In genomic region chr16:17271687-17272086, GRCh38 we compare ENCODE assay signal across 14 cellular contexts.
A peak's percentile ranks its signal among the peaks of the same experiment; 100 is the strongest.
DNase-seq lines count a peak whose midpoint lies in the region; ATAC-seq and TF ChIP-seq lines count a peak whose summit lies in the region.
"Had no signal": no experiment of that assay in that cellular context is flagged by ENCODE, and none has a peak within 500 bp of the region (broad histone marks: within the 10 kb centered on the region; RNA-seq: fewer than 3 reads in every experiment).

No MANE protein-coding gene starts in this region.

- in situ Hi-C loops in GM23248 (cut with MboI), result loop anchor here (10.0 to 25.0 kb wide), 2 partner anchors 109 to 193 kb away; no protein-coding TSS in a partner anchor

- no peaks in the 10 kb centered on the region for H3K9me3 Mint-ChIP-seq in natural killer cell treated with Interleukin-12 subunit alpha and Interleukin-12 subunit beta and Interleukin-15 and Interleukin-18, amount 100 ng/mL, for 72 hours
- no peaks in the 10 kb centered on the region for H3K9me3 Mint-ChIP-seq in endothelial cell (ENCODE audit: unreplicated experiment)
- H3K9me3 Mint-ChIP-seq in activated CD4-positive, alpha-beta memory T cell treated with anti-CD3 and anti-CD28 coated beads for 36 hours, result no peaks in the 10 kb centered on the region
- H3K9me3 Mint-ChIP-seq: CD4-positive, alpha-beta memory T cell had no signal

- peaks cover 22% of the 10 kb centered on the region for H3F3A ChIP-seq in GM23248 (ENCODE audit: insufficient read depth)

- H3K4me2 ChIP-seq in GM23248 (ENCODE audit: unreplicated experiment), result no peak overlapping the region

- no peaks in the 10 kb centered on the region for H3K36me3 Mint-ChIP-seq in natural killer cell treated with Interleukin-12 subunit alpha and Interleukin-12 subunit beta and Interleukin-15 and Interleukin-18, amount 100 ng/mL, for 72 hours
- no peaks in the 10 kb centered on the region for H3K36me3 Mint-ChIP-seq in endothelial cell (ENCODE audit: low read depth, unreplicated experiment)
- H3K36me3 Mint-ChIP-seq in activated CD4-positive, alpha-beta memory T cell treated with anti-CD3 and anti-CD28 coated beads for 36 hours, result no peaks in the 10 kb centered on the region

- no peaks in the 10 kb centered on the region for H3K27me3 Mint-ChIP-seq in natural killer cell treated with Interleukin-12 subunit alpha and Interleukin-12 subunit beta and Interleukin-15 and Interleukin-18, amount 100 ng/mL, for 72 hours
- H3K27me3 Mint-ChIP-seq in endothelial cell (ENCODE audit: unreplicated experiment), result peaks cover 6% of the 10 kb centered on the region
- H3K27me3 Mint-ChIP-seq in activated CD4-positive, alpha-beta memory T cell treated with anti-CD3 and anti-CD28 coated beads for 36 hours, result no peaks in the 10 kb centered on the region
- H3K27me3 Mint-ChIP-seq: CD4-positive, alpha-beta memory T cell had no signal

- H4K20me1 ChIP-seq in GM23248 (ENCODE audit: insufficient read depth), result no peaks in the 10 kb centered on the region

- TF ChIP-seq CTCF in BE2C (IDR thresholded peaks at IDR 0.05; ENCODE audit: low read depth, low read length) (no peak), endothelial cell (IDR thresholded peaks at IDR 0.05; ENCODE audit: unreplicated experiment) (no peak)

- no peak overlapping the region for H3K27ac ChIP-seq in GM23248
- peak overlapping the region; percentile 52 for H3K27ac ChIP-seq in caudate nucleus (ENCODE audit: low read depth, low read length)

- H3K27me3 ChIP-seq in BE2C (no peaks in the 10 kb centered on the region), GM23248 (replicated peaks; ENCODE audit: insufficient read depth) (no peaks in the 10 kb centered on the region)

- no peak overlapping the region for H3K9ac ChIP-seq in GM23248

- intact Hi-C loops in activated CD4-positive, alpha-beta memory T cell treated with anti-CD3 and anti-CD28 coated beads for 36 hours (cut with micrococcal nuclease), result loop anchor here (5.0 kb wide), 2 partner anchors 71 to 91 kb away; no protein-coding TSS in a partner anchor

- H3K9me3 ChIP-seq in BE2C, result no peaks in the 10 kb centered on the region
- H3K9me3 ChIP-seq in GM23248 (ENCODE audit: low read depth), result no peaks in the 10 kb centered on the region

- POLR2A ChIA-PET in activated CD4-positive, alpha-beta memory T cell treated with anti-CD3 and anti-CD28 coated beads for 36 hours (lab: Charles Lee), result no interaction called here

- H3K4me3 ChIP-seq in BE2C (ENCODE audit: low read depth, low read length) (no peak overlapping the region), GM23248 (no peak overlapping the region)

- peaks cover 52 to 57% of the 10 kb centered on the region in 2 donors for H3K4me1 Mint-ChIP-seq in natural killer cell treated with Interleukin-12 subunit alpha and Interleukin-12 subunit beta and Interleukin-15 and Interleukin-18, amount 100 ng/mL, for 72 hours (ENCODE audit: low read depth in 2 of 2)
- peaks cover 21% of the 10 kb centered on the region for H3K4me1 Mint-ChIP-seq in endothelial cell (ENCODE audit: unreplicated experiment)
- peaks cover 39% of the 10 kb centered on the region for H3K4me1 Mint-ChIP-seq in activated CD4-positive, alpha-beta memory T cell treated with anti-CD3 and anti-CD28 coated beads for 36 hours (ENCODE audit: low read depth)

- H3K27ac Mint-ChIP-seq in natural killer cell treated with Interleukin-12 subunit alpha and Interleukin-12 subunit beta and Interleukin-15 and Interleukin-18, amount 100 ng/mL, for 72 hours, result peak overlapping the region; percentile 90 to 99
- H3K27ac Mint-ChIP-seq in endothelial cell (ENCODE audit: unreplicated experiment), result no peak overlapping the region
- H3K27ac Mint-ChIP-seq in activated CD4-positive, alpha-beta memory T cell treated with anti-CD3 and anti-CD28 coated beads for 36 hours, result no peak overlapping the region

- 79 to 84% methylated on average over 4 of the region's 4 CpGs for WGBS in GM23248 (ENCODE audit: low coverage in 1 of 2, low lambda C conversion rate in 2 of 2, missing lambda C conversion rate in 2 of 2), 2 experiments

- H3K36me3 ChIP-seq in BE2C (no peaks in the 10 kb centered on the region), GM23248 (ENCODE audit: low read depth) (no peaks in the 10 kb centered on the region)

- H3K4me3 Mint-ChIP-seq in natural killer cell treated with Interleukin-12 subunit alpha and Interleukin-12 subunit beta and Interleukin-15 and Interleukin-18, amount 100 ng/mL, for 72 hours, result peak overlapping the region; percentile 22
- no peak overlapping the region for H3K4me3 Mint-ChIP-seq in endothelial cell (ENCODE audit: unreplicated experiment)
- H3K4me3 Mint-ChIP-seq in activated CD4-positive, alpha-beta memory T cell treated with anti-CD3 and anti-CD28 coated beads for 36 hours, result no peak overlapping the region
- H3K4me3 Mint-ChIP-seq: CD4-positive, alpha-beta memory T cell had no signal

- DNase-seq in BE2C (peak; percentile 67), GM23248 (peak; percentile 22), caudate nucleus (lab: John Stamatoyannopoulos, UW) (peak in 33 of 61 donors; percentile 4 to 63 (median 21)), endothelial cell (ENCODE audit: low spot score) (no peak), NCI-H226 (no peak)
- no peak for DNase-seq in natural killer cell treated with Interleukin-12 subunit alpha and Interleukin-12 subunit beta and Interleukin-15 and Interleukin-18, amount 100 ng/mL, for 72 hours (ENCODE audit: low spot score)
- DNase-seq in activated CD4-positive, alpha-beta memory T cell treated with anti-CD3 and anti-CD28 coated beads for 36 hours, result no peak
- DNase-seq: activated CD4-positive, alpha-beta T cell treated with anti-CD3 and anti-CD28 coated beads, Interleukin-2, amount 50 U/mL, for 4 hours; activated gamma-delta T cell treated with Interleukin-2 at 50 U/mL for 16 hours; CD4-positive, alpha-beta memory T cell; dermis blood vessel endothelial cell; foreskin melanocyte; stimulated activated CD4-positive, alpha-beta T cell treated with anti-CD3 and anti-CD28 coated beads, Interleukin-4, amount 100 ng/mL, for 1 hour had no signal

- CTCF ChIA-PET in activated CD4-positive, alpha-beta memory T cell treated with anti-CD3 and anti-CD28 coated beads for 36 hours (lab: Charles Lee), result no interaction called here

- H3K9me2 ChIP-seq in GM23248 (ENCODE audit: insufficient read depth), result no peaks in the 10 kb centered on the region

- H3K4me1 ChIP-seq in BE2C, result peaks cover 3% of the 10 kb centered on the region; the same call in 1 of the 2 replicates
- H3K4me1 ChIP-seq in GM23248 (ENCODE audit: insufficient read depth), result peaks cover 33% of the 10 kb centered on the region

- ATAC-seq in natural killer cell treated with Interleukin-12 subunit alpha and Interleukin-12 subunit beta and Interleukin-15 and Interleukin-18, amount 100 ng/mL, for 72 hours, result no peak
- no peak for ATAC-seq in HG02759 (IDR thresholded peaks at IDR 0.05; ENCODE audit: unreplicated experiment)

- peaks cover 90% of the 10 kb centered on the region for H3K79me2 ChIP-seq in GM23248 (ENCODE audit: insufficient read depth)

- no peak overlapping the region for H2AFZ ChIP-seq in GM23248

Comparison
In these comparisons a context has a peak if more than half of its experiments do, and no peak if none do; other contexts are left out.
1. DNase-seq: peak in BE2C (single experiment), GM23248 (single experiment) and caudate nucleus (33 of 61); none in natural killer cell treated with Interleukin-12 subunit alpha and Interleukin-12 subunit beta and Interleukin-15 and Interleukin-18, amount 100 ng/mL, for 72 hours (single experiment), endothelial cell (single experiment), NCI-H226 (single experiment) and activated CD4-positive, alpha-beta memory T cell treated with anti-CD3 and anti-CD28 coated beads for 36 hours (single experiment).
2. H3K27ac Mint-ChIP-seq: peak in natural killer cell treated with Interleukin-12 subunit alpha and Interleukin-12 subunit beta and Interleukin-15 and Interleukin-18, amount 100 ng/mL, for 72 hours (2 of 2); none in endothelial cell (single experiment) and activated CD4-positive, alpha-beta memory T cell treated with anti-CD3 and anti-CD28 coated beads for 36 hours (single experiment).